Comparison of ENCODE assay signal across 1 cellular context in genomic region chr6:157609117-157609516, GRCh38.
TF ChIP-seq lines count a peak whose summit lies in the region.

No MANE protein-coding gene starts in this region.

TF ChIP-seq in H1, 55 proteins besides CTCF, POLR2A, EP300 and RAD21:
- TF ChIP-seq TAF7 (optimal IDR thresholded peaks at IDR 0.05; ENCODE audit: borderline replicate concordance, low read depth, low read length), result no peak
- no peak for TF ChIP-seq CBX5 (IDR thresholded peaks at IDR 0.05; ENCODE audit: low read depth, low read length)
- no peak for TF ChIP-seq ATF3 (IDR thresholded peaks at IDR 0.05; ENCODE audit: insufficient read depth, low read depth, low read length)
- no peak for TF ChIP-seq ZNF274 (IDR thresholded peaks at IDR 0.05; ENCODE audit: borderline replicate concordance, extremely low read depth, low read length)
- no peak for TF ChIP-seq PHF8 (conservative IDR thresholded peaks at IDR 0.05; ENCODE audit: low read depth, low read length)
- no peak for TF ChIP-seq SIX5 (IDR thresholded peaks at IDR 0.05; ENCODE audit: low read depth, low read length)
- no peak for TF ChIP-seq NANOG (IDR thresholded peaks at IDR 0.05; ENCODE audit: insufficient read depth, low read depth, low read length, poor library complexity, severe bottlenecking)
- TF ChIP-seq SP1 (IDR thresholded peaks at IDR 0.05; ENCODE audit: low read depth, low read length), result no peak
- no peak for TF ChIP-seq RNF2 (IDR thresholded peaks at IDR 0.05; ENCODE audit: borderline replicate concordance, low read depth, low read length, missing control alignments, poor library complexity, severe bottlenecking)
- no peak for TF ChIP-seq CHD1 (IDR thresholded peaks at IDR 0.05; ENCODE audit: low read depth, low read length)
- no peak for TF ChIP-seq E2F6 (IDR thresholded peaks at IDR 0.05)
- TF ChIP-seq SIRT6 (IDR thresholded peaks at IDR 0.05; ENCODE audit: low read length), result no peak
- no peak for TF ChIP-seq GABPA (IDR thresholded peaks at IDR 0.05; ENCODE audit: borderline replicate concordance, insufficient read depth, low read length)
